ENCODE assay signal across 25 cellular contexts in the genomic region with DNA sequence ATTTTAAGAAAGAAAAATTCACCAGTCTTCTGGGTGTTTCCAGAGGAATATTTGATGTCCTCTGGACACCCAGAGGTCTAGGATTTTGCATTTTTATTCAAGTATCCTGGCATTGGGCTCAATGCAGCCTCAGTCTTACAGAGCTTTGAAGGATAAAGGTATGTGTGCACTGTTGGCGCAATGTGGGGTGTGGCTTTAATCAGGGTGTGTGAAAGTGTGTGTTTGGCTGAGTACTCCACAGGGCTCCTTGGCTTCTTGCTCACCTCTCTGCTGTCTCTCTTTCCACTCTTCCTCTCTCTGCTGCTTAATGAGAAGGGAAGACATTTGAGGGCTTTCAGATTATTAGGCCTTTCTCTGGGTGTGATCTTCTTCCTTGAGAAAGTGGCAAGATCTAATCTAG.
DNase-seq lines count a peak whose midpoint lies in the region; ATAC-seq, FAIRE-seq and TF ChIP-seq lines count a peak whose summit lies in the region.
"Had no signal": no experiment of that assay in that cellular context is flagged by ENCODE, and none has a peak within 500 bp of the region (broad histone marks: within the 10 kb centered on the region; RNA-seq: fewer than 3 reads in every experiment).

No MANE protein-coding gene starts in this region.

- no peak for TF ChIP-seq CTCF in lower lobe of right lung (IDR thresholded peaks at IDR 0.05)

- H3K36me3 ChIP-seq in lower lobe of right lung: no peaks in the 10 kb centered on the region
- no peaks in the 10 kb centered on the region for H3K36me3 ChIP-seq in small intestine (ENCODE audit: control insufficient read depth in 2 of 2, insufficient read depth in 2 of 2, low read length in 2 of 2)
- no peaks in the 10 kb centered on the region for H3K36me3 ChIP-seq in trophoblast cell (ENCODE audit: control insufficient read depth in 1 of 2, insufficient read depth in 2 of 2, low read length in 2 of 2)
- H3K36me3 ChIP-seq in mesenchymal stem cell (ENCODE audit: control insufficient read depth in 1 of 2, insufficient read depth in 2 of 2, low read depth in 1 of 2, low read length in 2 of 2): no peaks in the 10 kb centered on the region
- H3K36me3 ChIP-seq: BE2C; BLaER1 treated with 17β-estradiol and CSF1 and Interleukin-3, amounts not matched to agents 10 nM and 100 nM had no signal

- H4K91ac ChIP-seq in trophoblast cell (ENCODE audit: low read depth, low read length) (no peak overlapping the region), mesenchymal stem cell (ENCODE audit: low read length) (no peak overlapping the region)

- no peak overlapping the region for H2BK15ac ChIP-seq in mesenchymal stem cell (ENCODE audit: low read depth, poor library complexity, severe bottlenecking)

- H3K27me3 ChIP-seq in lower lobe of right lung (ENCODE audit: low read depth) (no peaks in the 10 kb centered on the region), small intestine (ENCODE audit: control insufficient read depth in 2 of 2, insufficient read depth in 2 of 2, low read length in 2 of 2) (no peaks in the 10 kb centered on the region), trophoblast cell (ENCODE audit: insufficient read depth, low read length) (no peaks in the 10 kb centered on the region), mesenchymal stem cell (ENCODE audit: control insufficient read depth in 1 of 2, insufficient read depth in 1 of 2, low read length in 2 of 2) (peaks cover 12 to 23% of the 10 kb centered on the region in 2 experiments)
- H3K27me3 ChIP-seq: BE2C; BLaER1 treated with 17β-estradiol and CSF1 and Interleukin-3, amounts not matched to agents 10 nM and 100 nM had no signal

- H3K14ac ChIP-seq in trophoblast cell (ENCODE audit: low read length): no peak overlapping the region
- H3K14ac ChIP-seq in mesenchymal stem cell (ENCODE audit: low read length in 2 of 2): no peak overlapping the region

- no peak overlapping the region for H4K12ac ChIP-seq in trophoblast cell (ENCODE audit: low read depth, low read length)

- H2AFZ ChIP-seq in trophoblast cell (ENCODE audit: insufficient read depth, low read length, poor library complexity) (no peak overlapping the region), mesenchymal stem cell (ENCODE audit: low read depth, low read length) (no peak overlapping the region)
- H2AFZ ChIP-seq: GM23338 had no signal

- no peak for FAIRE-seq in small intestine (lab: Jason Lieb, UNC)
- FAIRE-seq: A549, GM12891, GM18507 had no signal

- H3K9me3 ChIP-seq in lower lobe of right lung (no peaks in the 10 kb centered on the region), small intestine (ENCODE audit: control insufficient read depth, low read depth) (no peaks in the 10 kb centered on the region), trophoblast cell (ENCODE audit: insufficient read depth, low read depth, low read length) (no peaks in the 10 kb centered on the region), mesenchymal stem cell (ENCODE audit: control insufficient read depth, low read length) (no peaks in the 10 kb centered on the region)
- H3K9me3 ChIP-seq: A549, BE2C had no signal

- WGBS in small intestine, 3 donors: 88 to 92% (median 88%) methylated on average over 1 of the region's 1 CpG
- no CpG with 5 or more reads among the region's 1 CpG for WGBS in trophoblast cell (ENCODE audit: extremely low coverage, insufficient coverage, insufficient read length)
- WGBS in mesenchymal stem cell: 100% methylated on average over 1 of the region's 1 CpG

- no peak overlapping the region for H2AK5ac ChIP-seq in trophoblast cell (ENCODE audit: low read length)
- no peak overlapping the region for H2AK5ac ChIP-seq in mesenchymal stem cell (ENCODE audit: low read length, severe bottlenecking)

- H2BK120ac ChIP-seq in trophoblast cell (ENCODE audit: insufficient read depth, low read length, poor library complexity) (no peak overlapping the region), mesenchymal stem cell (ENCODE audit: low read depth, low read length) (no peak overlapping the region)

- no peak overlapping the region for H3K18ac ChIP-seq in trophoblast cell (ENCODE audit: low read length)
- no peak overlapping the region for H3K18ac ChIP-seq in mesenchymal stem cell (ENCODE audit: low read depth in 1 of 2, low read length in 2 of 2)

- no peaks in the 10 kb centered on the region for H3K4me1 ChIP-seq in lower lobe of right lung
- no peaks in the 10 kb centered on the region for H3K4me1 ChIP-seq in small intestine (ENCODE audit: control insufficient read depth in 2 of 2, insufficient read depth in 1 of 2, low read depth in 1 of 2, low read length in 1 of 2)
- H3K4me1 ChIP-seq in trophoblast cell (ENCODE audit: control insufficient read depth in 1 of 2, insufficient read depth in 2 of 2, low read length in 2 of 2): no peaks in the 10 kb centered on the region
- H3K4me1 ChIP-seq in mesenchymal stem cell (ENCODE audit: control insufficient read depth, insufficient read depth, low read depth, low read length): no peaks in the 10 kb centered on the region
- H3K4me1 ChIP-seq: A549, BE2C had no signal

- peak; percentile 49 for ATAC-seq in esophagus mucosa
- peak; percentile 38 to 50 for ATAC-seq in lower lobe of right lung
- ATAC-seq: A549, GM23338, HCT116 had no signal

- no peak overlapping the region for H2BK12ac ChIP-seq in trophoblast cell (ENCODE audit: low read length)
- no peak overlapping the region for H2BK12ac ChIP-seq in mesenchymal stem cell (ENCODE audit: low read length in 2 of 2)

- H3K23ac ChIP-seq in trophoblast cell (ENCODE audit: low read length) (no peak overlapping the region), mesenchymal stem cell (ENCODE audit: low read length in 2 of 2) (no peak overlapping the region)

- no peaks in the 10 kb centered on the region for H3K79me2 ChIP-seq in trophoblast cell (ENCODE audit: control insufficient read depth, insufficient read depth, low read length, poor library complexity)

- H2BK5ac ChIP-seq in trophoblast cell (ENCODE audit: low read depth, low read length, poor library complexity) (no peak overlapping the region), mesenchymal stem cell (ENCODE audit: low read depth, low read length, poor library complexity, severe bottlenecking) (no peak overlapping the region)

- H3K9ac ChIP-seq in trophoblast cell (ENCODE audit: low read length) (no peak overlapping the region), mesenchymal stem cell (ENCODE audit: low read length) (no peak overlapping the region)
- H3K9ac ChIP-seq: BLaER1 treated with 17β-estradiol and CSF1 and Interleukin-3, amounts not matched to agents 10 nM and 100 nM had no signal

- H4K8ac ChIP-seq in trophoblast cell (ENCODE audit: low read depth, low read length) (no peak overlapping the region), mesenchymal stem cell (ENCODE audit: low read length) (no peak overlapping the region)

- H3K4me2 ChIP-seq in trophoblast cell (ENCODE audit: low read length) (no peak overlapping the region), mesenchymal stem cell (ENCODE audit: low read length, poor library complexity, severe bottlenecking) (no peak overlapping the region)
- H3K4me2 ChIP-seq: A549; BLaER1 treated with 17β-estradiol and CSF1 and Interleukin-3, amounts not matched to agents 10 nM and 100 nM; GM23338 had no signal

- H3K4ac ChIP-seq in trophoblast cell (ENCODE audit: low read depth, low read length) (no peak overlapping the region), mesenchymal stem cell (ENCODE audit: low read depth in 1 of 2, low read length in 2 of 2) (no peak overlapping the region)

- intact Hi-C loops in lower lobe of right lung (cut with DNase I): no loop called here

- no peak overlapping the region for H3K4me3 ChIP-seq in lower lobe of right lung
- H3K4me3 ChIP-seq in small intestine (ENCODE audit: low read depth in 1 of 2, low read length in 2 of 2): no peak overlapping the region
- no peak overlapping the region for H3K4me3 ChIP-seq in trophoblast cell (ENCODE audit: low read depth, low read length)
- no peak overlapping the region for H3K4me3 ChIP-seq in mesenchymal stem cell (ENCODE audit: insufficient read depth in 1 of 2, low read depth in 1 of 2, low read length in 2 of 2)
- H3K4me3 ChIP-seq: A549; BLaER1 treated with 17β-estradiol and CSF1 and Interleukin-3, amounts not matched to agents 10 nM and 100 nM; GM23338 had no signal

- no peaks in the 10 kb centered on the region for H3K79me1 ChIP-seq in trophoblast cell (ENCODE audit: low read length)
- H3K79me1 ChIP-seq in mesenchymal stem cell (replicated peaks; ENCODE audit: low read length, poor library complexity, severe bottlenecking): no peaks in the 10 kb centered on the region

- no peak for DNase-seq in lower lobe of right lung
- peak; percentile 35 for DNase-seq in small intestine
- no peak for DNase-seq in NOMO-1 (lab: John Stamatoyannopoulos, UW; ENCODE audit: unreplicated experiment in 2 of 2)
- DNase-seq in trophoblast cell: no peak
- no peak for DNase-seq in mesenchymal stem cell
- no peak for DNase-seq in NCI-H2029 (lab: John Stamatoyannopoulos, UW)
- DNase-seq: 8988T; ACHN; AML-193; BE2C; Calu3; CD4-positive, alpha-beta T cell; CD8-positive, alpha-beta memory T cell; COR-L47; DMS53; DMS79 treated with DMSO at 0.1 percent for 48 hours; GF-D8; H9 had no signal

- no peak overlapping the region for H3K27ac ChIP-seq in lower lobe of right lung
- no peak overlapping the region for H3K27ac ChIP-seq in small intestine (ENCODE audit: low read depth in 1 of 2, low read length in 1 of 2)
- no peak overlapping the region for H3K27ac ChIP-seq in trophoblast cell (ENCODE audit: low read depth, low read length)
- H3K27ac ChIP-seq in mesenchymal stem cell (ENCODE audit: low read length, poor library complexity, severe bottlenecking): no peak overlapping the region
- H3K27ac ChIP-seq: A549; BLaER1 treated with 17β-estradiol and CSF1 and Interleukin-3, amounts not matched to agents 10 nM and 100 nM had no signal
